8 cellular contexts compared by ENCODE assay signal in genomic region chr3:48636149-48636548, GRCh38. TPM values are rescaled to one million over a fixed set of nuclear protein-coding genes. Genes with fewer than 3 reads are reported as not detected.
DNase-seq lines count a peak whose midpoint lies in the region; ATAC-seq and TF ChIP-seq lines count a peak whose summit lies in the region.

No MANE protein-coding gene starts in this region.

- intact Hi-C loops in activated T-helper 1 cell treated with anti-CD3 and anti-CD28 coated beads, Interleukin-12 subunit alpha, Interleukin-12 subunit beta, Interleukin-2, Interleukin-4 antibody, amounts not matched to agents 30 ng/mL and 10 ng/mL and 1 ng/mL, durations not matched to agents 14 hours and 24 hours and 36 hours (cut with micrococcal nuclease), result loop anchor here (10.0 kb wide), 1 partner anchor 231 kb away; no protein-coding TSS in a partner anchor

- H3K4me3 ChIP-seq in HFF-Myc (replicated peaks; ENCODE audit: low read depth, low read length) (peak overlapping the region; percentile 91), iPS-15b (ENCODE audit: low read depth, low read length) (peak overlapping the region; percentile 89), smooth muscle cell (peak overlapping the region; percentile 81)

- H3K4me3 Mint-ChIP-seq in activated T-helper 1 cell treated with anti-CD3 and anti-CD28 coated beads, Interleukin-12 subunit alpha, Interleukin-12 subunit beta, Interleukin-2, Interleukin-4 antibody, amounts not matched to agents 30 ng/mL and 10 ng/mL and 1 ng/mL, durations not matched to agents 14 hours and 24 hours and 36 hours, result peak overlapping the region; percentile 89

- H3K9ac ChIP-seq in iPS-15b (ENCODE audit: low read depth, low read length), result peak overlapping the region; percentile 28
- peak overlapping the region; percentile 18 for H3K9ac ChIP-seq in smooth muscle cell (ENCODE audit: low read depth)

- no peaks in the 10 kb centered on the region for H3K27me3 ChIP-seq in iPS-15b (ENCODE audit: control insufficient read depth, insufficient read depth, low read length)
- H3K27me3 ChIP-seq in smooth muscle cell (ENCODE audit: low read depth), result no peaks in the 10 kb centered on the region

- WGBS in smooth muscle cell (ENCODE audit: low lambda C conversion rate), result 13% methylated on average over 8 of the region's 8 CpGs

- peak; percentile 12 for DNase-seq in HFF-Myc (ENCODE audit: extremely low read depth, low read depth)
- DNase-seq in activated T-helper 1 cell treated with anti-CD3 and anti-CD28 coated beads, Interleukin-12 subunit alpha, Interleukin-12 subunit beta, Interleukin-2, Interleukin-4 antibody, amounts not matched to agents 30 ng/mL and 10 ng/mL and 1 ng/mL, durations not matched to agents 14 hours and 24 hours and 36 hours (ENCODE audit: low spot score), result no peak
- no peak for DNase-seq in smooth muscle cell (lab: John Stamatoyannopoulos, UW; ENCODE audit: unreplicated experiment)
- no peak for DNase-seq in NCI-H345 (lab: John Stamatoyannopoulos, UW)
- DNase-seq in GM20000 (ENCODE audit: low spot score), result no peak
- DNase-seq in retina, result no peak

- no peaks in the 10 kb centered on the region for H3K27me3 Mint-ChIP-seq in activated T-helper 1 cell treated with anti-CD3 and anti-CD28 coated beads, Interleukin-12 subunit alpha, Interleukin-12 subunit beta, Interleukin-2, Interleukin-4 antibody, amounts not matched to agents 30 ng/mL and 10 ng/mL and 1 ng/mL, durations not matched to agents 14 hours and 24 hours and 36 hours (ENCODE audit: insufficient read depth)

- H3K27ac ChIP-seq in smooth muscle cell (ENCODE audit: low read depth), result no peak overlapping the region

- no peak overlapping the region for H3K27ac Mint-ChIP-seq in activated T-helper 1 cell treated with anti-CD3 and anti-CD28 coated beads, Interleukin-12 subunit alpha, Interleukin-12 subunit beta, Interleukin-2, Interleukin-4 antibody, amounts not matched to agents 30 ng/mL and 10 ng/mL and 1 ng/mL, durations not matched to agents 14 hours and 24 hours and 36 hours

- H3K4me1 ChIP-seq in iPS-15b (ENCODE audit: control insufficient read depth, insufficient read depth, low read length) (no peaks in the 10 kb centered on the region), smooth muscle cell (ENCODE audit: low read depth) (peaks cover 8% of the 10 kb centered on the region)

- H3K79me2 ChIP-seq in smooth muscle cell (ENCODE audit: low read depth), result peaks cover 6% of the 10 kb centered on the region

- H3F3A ChIP-seq in smooth muscle cell (ENCODE audit: low read depth), result no peaks in the 10 kb centered on the region

- H3K36me3 ChIP-seq in iPS-15b (ENCODE audit: control insufficient read depth, insufficient read depth, low read length) (peaks cover 38% of the 10 kb centered on the region), smooth muscle cell (ENCODE audit: low read depth) (no peaks in the 10 kb centered on the region)

- peaks cover 7% of the 10 kb centered on the region for H3K36me3 Mint-ChIP-seq in activated T-helper 1 cell treated with anti-CD3 and anti-CD28 coated beads, Interleukin-12 subunit alpha, Interleukin-12 subunit beta, Interleukin-2, Interleukin-4 antibody, amounts not matched to agents 30 ng/mL and 10 ng/mL and 1 ng/mL, durations not matched to agents 14 hours and 24 hours and 36 hours (ENCODE audit: low read depth)

- peak overlapping the region; percentile 94 for H3K4me2 ChIP-seq in smooth muscle cell

- H4K20me1 ChIP-seq in smooth muscle cell (ENCODE audit: low read depth), result peaks cover 24% of the 10 kb centered on the region

- peak overlapping the region; percentile 12 for H2AFZ ChIP-seq in smooth muscle cell (ENCODE audit: low read depth)

- H3K9me3 ChIP-seq in iPS-15b (ENCODE audit: control insufficient read depth, insufficient read depth, low read length) (no peaks in the 10 kb centered on the region), smooth muscle cell (replicated peaks; ENCODE audit: low read depth) (no peaks in the 10 kb centered on the region)

- TF ChIP-seq CTCF in HFF-Myc (IDR thresholded peaks at IDR 0.05; ENCODE audit: low read depth, low read length, missing control alignments) (no peak), smooth muscle cell (IDR thresholded peaks at IDR 0.05; ENCODE audit: borderline replicate concordance, insufficient read depth, poor library complexity, severe bottlenecking) (no peak), GM20000 (IDR thresholded peaks at IDR 0.05; ENCODE audit: extremely low read depth, missing control alignments) (no peak)

- H3K9me3 Mint-ChIP-seq in activated T-helper 1 cell treated with anti-CD3 and anti-CD28 coated beads, Interleukin-12 subunit alpha, Interleukin-12 subunit beta, Interleukin-2, Interleukin-4 antibody, amounts not matched to agents 30 ng/mL and 10 ng/mL and 1 ng/mL, durations not matched to agents 14 hours and 24 hours and 36 hours, result no peaks in the 10 kb centered on the region

- ATAC-seq in GM21723 (IDR thresholded peaks at IDR 0.05; ENCODE audit: unreplicated experiment), result no peak

- H3K4me1 Mint-ChIP-seq in activated T-helper 1 cell treated with anti-CD3 and anti-CD28 coated beads, Interleukin-12 subunit alpha, Interleukin-12 subunit beta, Interleukin-2, Interleukin-4 antibody, amounts not matched to agents 30 ng/mL and 10 ng/mL and 1 ng/mL, durations not matched to agents 14 hours and 24 hours and 36 hours (ENCODE audit: low read depth), result peaks cover 20% of the 10 kb centered on the region

RNA-seq across cellular contexts. Expression of gene SLC26A6, which starts 0.9 kb away (rescaled TPM):
- total RNA-seq in activated T-helper 1 cell treated with anti-CD3 and anti-CD28 coated beads, Interleukin-12 subunit alpha, Interleukin-12 subunit beta, Interleukin-2, Interleukin-4 antibody, amounts not matched to agents 30 ng/mL and 10 ng/mL and 1 ng/mL, durations not matched to agents 14 hours and 24 hours and 36 hours, result 46.3 and 52.8 TPM in 2 replicates
- total RNA-seq in smooth muscle cell, result 28.4 and 29.4 TPM in 2 replicates
- 34.8 and 42.4 TPM in 2 replicates for polyA plus RNA-seq in smooth muscle cell

RNA-seq across cellular contexts. Expression of gene TMEM89, which starts 14.6 kb away (rescaled TPM):
- total RNA-seq in activated T-helper 1 cell treated with anti-CD3 and anti-CD28 coated beads, Interleukin-12 subunit alpha, Interleukin-12 subunit beta, Interleukin-2, Interleukin-4 antibody, amounts not matched to agents 30 ng/mL and 10 ng/mL and 1 ng/mL, durations not matched to agents 14 hours and 24 hours and 36 hours, result 1.6 TPM in 1 of 2 replicates, not detected in the other
- not detected in 2 replicates for total RNA-seq in smooth muscle cell
- 0.25 and 0.47 TPM in 2 replicates for polyA plus RNA-seq in smooth muscle cell

RNA-seq across cellular contexts. Expression of gene CELSR3, which starts 26.5 kb away (rescaled TPM):
- total RNA-seq in activated T-helper 1 cell treated with anti-CD3 and anti-CD28 coated beads, Interleukin-12 subunit alpha, Interleukin-12 subunit beta, Interleukin-2, Interleukin-4 antibody, amounts not matched to agents 30 ng/mL and 10 ng/mL and 1 ng/mL, durations not matched to agents 14 hours and 24 hours and 36 hours, result 11.6 and 11.7 TPM in 2 replicates
- total RNA-seq in smooth muscle cell, result 2.5 and 3.1 TPM in 2 replicates
- 1.5 and 2.4 TPM in 2 replicates for polyA plus RNA-seq in smooth muscle cell

RNA-seq across cellular contexts. Expression of gene UQCRC1, which starts 26.7 kb away (rescaled TPM):
- total RNA-seq in activated T-helper 1 cell treated with anti-CD3 and anti-CD28 coated beads, Interleukin-12 subunit alpha, Interleukin-12 subunit beta, Interleukin-2, Interleukin-4 antibody, amounts not matched to agents 30 ng/mL and 10 ng/mL and 1 ng/mL, durations not matched to agents 14 hours and 24 hours and 36 hours, result 191 and 193 TPM in 2 replicates
- 206 and 250 TPM in 2 replicates for total RNA-seq in smooth muscle cell
- polyA plus RNA-seq in smooth muscle cell, result 425 and 428 TPM in 2 replicates

RNA-seq across cellular contexts. Expression of gene COL7A1, which starts 41.0 kb away (rescaled TPM):
- total RNA-seq in activated T-helper 1 cell treated with anti-CD3 and anti-CD28 coated beads, Interleukin-12 subunit alpha, Interleukin-12 subunit beta, Interleukin-2, Interleukin-4 antibody, amounts not matched to agents 30 ng/mL and 10 ng/mL and 1 ng/mL, durations not matched to agents 14 hours and 24 hours and 36 hours, result 0.39 and 0.83 TPM in 2 replicates
- total RNA-seq in smooth muscle cell, result 45.9 and 57.3 TPM in 2 replicates
- polyA plus RNA-seq in smooth muscle cell, result 80.7 and 173 TPM in 2 replicates
